22 cellular contexts compared by ENCODE assay signal in the genomic region with DNA sequence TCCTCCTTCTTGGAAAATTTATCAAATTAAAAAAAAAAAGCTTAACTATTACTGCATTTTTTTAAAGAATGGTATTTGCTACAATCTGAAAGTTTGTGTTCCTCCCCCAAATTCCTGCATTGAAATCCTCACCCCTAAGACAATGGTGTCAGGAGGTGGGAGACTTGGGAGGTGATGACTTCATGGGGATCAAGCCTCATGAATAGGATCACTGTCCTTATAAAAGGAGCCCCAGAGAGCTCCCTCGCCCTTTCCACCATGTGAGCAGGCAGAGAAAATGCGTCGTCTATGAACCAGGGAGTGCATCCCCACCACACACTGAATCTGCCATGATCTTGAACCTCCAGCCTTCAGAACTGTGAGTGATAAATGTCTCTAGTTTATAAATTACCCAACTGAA. TPM values are rescaled to one million over a fixed set of nuclear protein-coding genes. Genes with fewer than 3 reads are reported as not detected.
DNase-seq lines count a peak whose midpoint lies in the region; ATAC-seq, FAIRE-seq and TF ChIP-seq lines count a peak whose summit lies in the region.
"Had no signal": no experiment of that assay in that cellular context is flagged by ENCODE, and none has a peak within 500 bp of the region (broad histone marks: within the 10 kb centered on the region; RNA-seq: fewer than 3 reads in every experiment).

No MANE protein-coding gene starts in this region.

- no peak overlapping the region; the same call in 1 of the 2 replicates for H3K18ac ChIP-seq in H1 (ENCODE audit: extremely low read depth, low read length)
- no peak overlapping the region for H3K18ac ChIP-seq in mesendoderm (ENCODE audit: low read length)

- TF ChIP-seq RAD21 in H1 (IDR thresholded peaks at IDR 0.05 in 1 of 2, conservative IDR thresholded peaks at IDR 0.05 in 1 of 2; ENCODE audit: low read depth in 2 of 2, low read length in 2 of 2) = no peak

- intact Hi-C loops in sciatic nerve (cut with DNase I) (no loop called here), kidney (cut with DNase I) (no loop called here), lower leg skin (cut with DNase I; ENCODE audit: low total_unique reads) (no loop called here)
- intact Hi-C loops in activated CD4-positive, alpha-beta memory T cell treated with anti-CD3 and anti-CD28 coated beads for 36 hours (cut with micrococcal nuclease) = no loop called here

- TF ChIP-seq CTCF in H1 (IDR thresholded peaks at IDR 0.05; ENCODE audit: control extremely low read depth in 1 of 3, insufficient read depth in 1 of 3, low read depth in 1 of 3, low read length in 3 of 3) (no peak), kidney (IDR thresholded peaks at IDR 0.05; ENCODE audit: borderline replicate concordance, extremely low read depth, insufficient read depth) (no peak), lower leg skin (IDR thresholded peaks at IDR 0.05) (no peak)

- H3K79me1 ChIP-seq in H1 (ENCODE audit: low read depth, low read length) (peaks cover 14% of the 10 kb centered on the region), mesendoderm (ENCODE audit: low read length) (peaks cover 20% of the 10 kb centered on the region)

- no peak overlapping the region for H3K27ac Mint-ChIP-seq in activated CD4-positive, alpha-beta memory T cell treated with anti-CD3 and anti-CD28 coated beads for 36 hours

- H2AK5ac ChIP-seq in H1 (ENCODE audit: low read depth, low read length) (no peak overlapping the region; the same call in 1 of the 2 replicates), mesendoderm (ENCODE audit: low read length) (no peak overlapping the region)

- peaks cover 0 to 85% of the 10 kb centered on the region in 2 experiments for H3K79me2 ChIP-seq in H1 (ENCODE audit: control insufficient read depth in 1 of 2, insufficient read depth in 2 of 2, low read length in 2 of 2)
- H3K79me2 ChIP-seq in mesendoderm (ENCODE audit: control insufficient read depth, insufficient read depth, low read length) = peaks cover 14% of the 10 kb centered on the region

- H3K27ac ChIP-seq in HUES48 (ENCODE audit: low read depth, low read length) (peak overlapping the region; percentile 67), H1 (ENCODE audit: low read depth, low read length) (no peak overlapping the region), mesendoderm (ENCODE audit: low read depth, low read length) (no peak overlapping the region), kidney (ENCODE audit: low read depth in 2 of 2, low read length in 2 of 2) (no peak overlapping the region)
- H3K27ac ChIP-seq: C4-2B, PC-9, RWPE1 had no signal

- H3K4me1 ChIP-seq in HUES48 (ENCODE audit: control insufficient read depth, insufficient read depth, low read length) = peaks cover 12% of the 10 kb centered on the region; the same call in 1 of the 2 replicates
- H3K4me1 ChIP-seq in H1 (replicated peaks in 1 of 4; ENCODE audit: control insufficient read depth in 3 of 4, insufficient read depth in 4 of 4, low read length in 3 of 4) = peaks cover 0 to 10% (median 2%) of the 10 kb centered on the region in 4 experiments; a peak in 4 of 7 replicates
- peaks cover 2% of the 10 kb centered on the region for H3K4me1 ChIP-seq in mesendoderm (ENCODE audit: control insufficient read depth, low read depth, low read length)
- peaks cover 0 to 2% of the 10 kb centered on the region in 2 donors for H3K4me1 ChIP-seq in kidney (ENCODE audit: control insufficient read depth in 1 of 2, insufficient read depth in 1 of 2, low read depth in 1 of 2, low read length in 2 of 2)

- no peak overlapping the region for H3K4me3 Mint-ChIP-seq in activated CD4-positive, alpha-beta memory T cell treated with anti-CD3 and anti-CD28 coated beads for 36 hours
- H3K4me3 Mint-ChIP-seq: IgD-negative memory B cell had no signal

- H2BK20ac ChIP-seq in H1 (ENCODE audit: low read length) = no peak overlapping the region

- 66% methylated on average over 3 of the region's 3 CpGs; no CpG with 5 or more reads in 1 of the 2 experiments for WGBS in H1 (ENCODE audit: extremely low coverage in 1 of 2, insufficient coverage in 1 of 2, insufficient read length in 1 of 2, insufficient replicate concordance in 2 of 2, low coverage in 1 of 2, low lambda C conversion rate in 2 of 2, missing lambda C conversion rate in 1 of 2), 2 experiments
- no CpG with 5 or more reads among the region's 3 CpGs for WGBS in mesendoderm (ENCODE audit: extremely low coverage, insufficient coverage, low lambda C conversion rate)
- WGBS in lower leg skin, 2 donors = 81 to 87% methylated on average over 3 of the region's 3 CpGs

- no peaks in the 10 kb centered on the region for H3K23me2 ChIP-seq in H1 (ENCODE audit: low read depth, low read length)

- H2BK5ac ChIP-seq in H1 (ENCODE audit: low read depth, low read length) (peak overlapping the region; percentile 35; the same call in 1 of the 2 replicates), mesendoderm (ENCODE audit: low read length) (no peak overlapping the region)

- H3K4me3 ChIP-seq in HUES48 (ENCODE audit: low read depth, low read length) (no peak overlapping the region), H1 (ENCODE audit: extremely low read depth in 1 of 4, insufficient read depth in 2 of 4, low read depth in 3 of 4, low read length in 4 of 4) (no peak overlapping the region), mesendoderm (ENCODE audit: low read length) (no peak overlapping the region), kidney (ENCODE audit: low read length in 2 of 2) (no peak overlapping the region), lower leg skin (ENCODE audit: low read depth, poor library complexity, severe bottlenecking) (no peak overlapping the region)
- H3K4me3 ChIP-seq: PC-9 had no signal

- POLR2A ChIA-PET in H1 (lab: Charles Lee; ENCODE audit: partially characterized antibody) = no interaction called here
- POLR2A ChIA-PET in activated CD4-positive, alpha-beta memory T cell treated with anti-CD3 and anti-CD28 coated beads for 36 hours (lab: Charles Lee) = no interaction called here

- no peaks in the 10 kb centered on the region for H3K4me1 Mint-ChIP-seq in activated CD4-positive, alpha-beta memory T cell treated with anti-CD3 and anti-CD28 coated beads for 36 hours (ENCODE audit: low read depth)

- H3K4me2 ChIP-seq in H1 (ENCODE audit: insufficient read depth in 1 of 2, low read depth in 2 of 2, low read length in 2 of 2) (peak overlapping the region in 1 of 2 experiments; percentile 9; a peak in 1 of 4 replicates), mesendoderm (ENCODE audit: low read length) (no peak overlapping the region)
- H3K4me2 ChIP-seq: PC-9 had no signal

- no peak overlapping the region for H4K91ac ChIP-seq in H1 (replicated peaks; ENCODE audit: insufficient read length, low read length)

- FAIRE-seq in H1 (lab: Jason Lieb, UNC) = peak; percentile 84
- FAIRE-seq in kidney (lab: Jason Lieb, UNC) = no peak
- FAIRE-seq: H54 had no signal

- DNase-seq in H1 (ENCODE audit: low read depth in 1 of 2, low spot score in 2 of 2) = no peak
- peak; percentile 67 for DNase-seq in mesendoderm
- DNase-seq in sciatic nerve (ENCODE audit: low spot score) = no peak
- no peak for DNase-seq in kidney
- DNase-seq in lower leg skin (ENCODE audit: low spot score in 2 of 2) = no peak
- no peak for DNase-seq in GF-D8 (lab: John Stamatoyannopoulos, UW)
- no peak for DNase-seq in activated CD4-positive, alpha-beta memory T cell treated with anti-CD3 and anti-CD28 coated beads for 36 hours
- DNase-seq: AML-193, DMS 273 treated with DMSO at 0.1 percent for 48 hours, DND-41, NCI-H1092 treated with DMSO at 0.1 percent for 48 hours, NCI-H146, NCI-H2029 treated with DMSO at 0.1 percent for 48 hours, NCI-H2171, NCI-H526, PC-9, SIG-M5 had no signal

- no peak overlapping the region for H4K8ac ChIP-seq in H1 (ENCODE audit: extremely low read depth, insufficient read depth, low read length)
- H4K8ac ChIP-seq in mesendoderm (ENCODE audit: low read depth, low read length) = no peak overlapping the region

- CTCF ChIA-PET in H1 (lab: Charles Lee; ENCODE audit: partially characterized antibody) = no interaction called here
- CTCF ChIA-PET in activated CD4-positive, alpha-beta memory T cell treated with anti-CD3 and anti-CD28 coated beads for 36 hours (lab: Charles Lee) = no interaction called here

- H3K9me3 Mint-ChIP-seq in activated CD4-positive, alpha-beta memory T cell treated with anti-CD3 and anti-CD28 coated beads for 36 hours = peaks cover 5% of the 10 kb centered on the region

- no peaks in the 10 kb centered on the region for H3K27me3 ChIP-seq in HUES48 (ENCODE audit: control insufficient read depth, insufficient read depth, low read length)
- H3K27me3 ChIP-seq in H1 (replicated peaks in 1 of 4; ENCODE audit: control insufficient read depth in 3 of 4, extremely low read depth in 1 of 4, insufficient read depth in 3 of 4, low read length in 3 of 4) = no peaks in the 10 kb centered on the region; a peak in 1 of 7 replicates
- H3K27me3 ChIP-seq in mesendoderm (ENCODE audit: insufficient read depth, low read length, poor library complexity) = no peaks in the 10 kb centered on the region

- H2BK120ac ChIP-seq in H1 (replicated peaks; ENCODE audit: low read depth, low read length) (no peak overlapping the region), mesendoderm (ENCODE audit: low read depth, low read length) (no peak overlapping the region)

- no peaks in the 10 kb centered on the region; the same call in 1 of the 2 replicates for H3K36me3 ChIP-seq in HUES48 (ENCODE audit: control insufficient read depth, insufficient read depth, low read length)
- H3K36me3 ChIP-seq in H1 (ENCODE audit: control insufficient read depth in 2 of 4, insufficient read depth in 4 of 4, low read length in 3 of 4) = peaks cover 0 to 32% (median 10%) of the 10 kb centered on the region in 4 experiments; a peak in 4 of 8 replicates
- no peaks in the 10 kb centered on the region for H3K36me3 ChIP-seq in mesendoderm (ENCODE audit: control insufficient read depth, insufficient read depth, low read length)
- H3K36me3 ChIP-seq in kidney (ENCODE audit: control insufficient read depth in 1 of 2, insufficient read depth in 2 of 2, low read length in 2 of 2) = peaks cover 0 to 2% of the 10 kb centered on the region in 2 donors

- H3K9ac ChIP-seq in HUES48 (ENCODE audit: low read depth, low read length) (no peak overlapping the region), H1 (replicated peaks in 1 of 4; ENCODE audit: extremely low read depth in 1 of 4, low read depth in 3 of 4, low read length in 3 of 4) (no peak overlapping the region), mesendoderm (ENCODE audit: low read length) (no peak overlapping the region), kidney (ENCODE audit: low read length in 2 of 2) (no peak overlapping the region)

- H3K27me3 Mint-ChIP-seq in activated CD4-positive, alpha-beta memory T cell treated with anti-CD3 and anti-CD28 coated beads for 36 hours = no peaks in the 10 kb centered on the region
- H3K27me3 Mint-ChIP-seq: IgD-negative memory B cell had no signal

- no peaks in the 10 kb centered on the region for H4K20me1 ChIP-seq in H1 (replicated peaks in 1 of 2; ENCODE audit: control insufficient read depth in 1 of 2, insufficient read depth in 2 of 2, low read length in 2 of 2)

- H2BK15ac ChIP-seq in H1 (ENCODE audit: low read length) (no peak overlapping the region), mesendoderm (replicated peaks; ENCODE audit: low read depth) (no peak overlapping the region)

- no peak overlapping the region for H4K5ac ChIP-seq in H1 (ENCODE audit: insufficient read length, low read depth, low read length)
- H4K5ac ChIP-seq in mesendoderm (ENCODE audit: low read length) = no peak overlapping the region

- no peak for TF ChIP-seq EP300 in H1 (IDR thresholded peaks at IDR 0.05; ENCODE audit: borderline replicate concordance in 1 of 2, low read depth in 2 of 2, low read length in 2 of 2)

- peaks cover 5% of the 10 kb centered on the region for H3K36me3 Mint-ChIP-seq in activated CD4-positive, alpha-beta memory T cell treated with anti-CD3 and anti-CD28 coated beads for 36 hours

- peak overlapping the region; percentile 20; the same call in 1 of the 2 replicates for H2BK12ac ChIP-seq in H1 (ENCODE audit: low read depth, low read length)

- H3K4ac ChIP-seq in H1 (replicated peaks; ENCODE audit: insufficient read length, low read depth, low read length) (no peak overlapping the region), mesendoderm (ENCODE audit: low read depth, low read length) (no peak overlapping the region)

- no peak overlapping the region for H2AFZ ChIP-seq in H1 (ENCODE audit: low read length)
- H2AFZ ChIP-seq: PC-9 had no signal

- TF ChIP-seq POLR2A in H1 (IDR thresholded peaks at IDR 0.05; ENCODE audit: control extremely low read depth in 1 of 2, low read depth in 2 of 2, low read length in 2 of 2) (no peak; a peak in 1 of 3 replicates), lower leg skin (IDR thresholded peaks at IDR 0.05) (no peak)

- no peak overlapping the region for H3K14ac ChIP-seq in H1 (ENCODE audit: insufficient read length)

- peak; percentile 78 for ATAC-seq in sciatic nerve

- H3K23ac ChIP-seq in H1 (ENCODE audit: insufficient read length) (no peak overlapping the region), mesendoderm (ENCODE audit: low read length) (no peak overlapping the region)

- H3K9me3 ChIP-seq in HUES48 (ENCODE audit: control insufficient read depth, insufficient read depth, low read length) (peaks cover 30% of the 10 kb centered on the region), H1 (ENCODE audit: insufficient read depth in 2 of 2, low read depth in 1 of 2, low read length in 1 of 2) (peaks cover 30 to 38% of the 10 kb centered on the region in 2 experiments), kidney (ENCODE audit: control insufficient read depth in 1 of 2, low read length in 2 of 2) (no peaks in the 10 kb centered on the region)

- H3K56ac ChIP-seq in H1 (replicated peaks; ENCODE audit: insufficient read length, low read depth, low read length) = no peak overlapping the region
- H3K56ac ChIP-seq in mesendoderm (ENCODE audit: low read length) = no peak overlapping the region

RNA-seq across cellular contexts. Expression of gene DHRSX, which starts 38.0 kb away (rescaled TPM):
- 29.1 and 35.1 TPM in 2 replicates for total RNA-seq in H1 (2021; fragmentation: NEBNext Ultra II Directional; extraction: Animal tissue kit (Norgen Biotek cat#: 25700))
- polyA plus RNA-seq in H1 (2011; rRNA removed) = 43.4 and 46.8 TPM in 2 replicates
- 36.5 TPM for polyA plus RNA-seq in H1 (2011; cell fraction: cytosol; rRNA removed)
- 54.8 TPM for polyA plus RNA-seq in H1 (2011; cell fraction: nucleus; rRNA removed)
- polyA plus RNA-seq in H1 (2012, experiment 1 of 2) = 29.2 to 34.0 TPM (median 33.8 TPM) in 4 replicates
- polyA plus RNA-seq in H1 (2012, experiment 2 of 2) = 30.9 TPM
- polyA plus RNA-seq in H1 (2013, experiment 1 of 2) = 22.1 TPM
- 23.6 TPM for polyA plus RNA-seq in H1 (2013, experiment 2 of 2)
- 51.6 and 57.5 TPM in 2 replicates for polyA minus RNA-seq in H1 (2011; rRNA and poly(A)+ RNA removed)
- 15.0 TPM for polyA minus RNA-seq in H1 (2011; cell fraction: cytosol; rRNA and poly(A)+ RNA removed)
- 45.8 TPM for polyA minus RNA-seq in H1 (2011; cell fraction: nucleus; rRNA and poly(A)+ RNA removed)
- polyA plus RNA-seq in mesendoderm (2013, experiment 1 of 2) = 15.7 TPM
- polyA plus RNA-seq in mesendoderm (2013, experiment 2 of 2) = 15.1 TPM
- total RNA-seq in sciatic nerve = 26.7 TPM
- 26.4 TPM for total RNA-seq in kidney
- polyA plus RNA-seq in kidney (ENCODE audit: insufficient read depth, low read depth, low replicate concordance) = 30.0 TPM
- total RNA-seq in lower leg skin = 10 to 100 TPM; 10.9 to 21.7 (median 16.2) TPM
- 10 to 100 TPM; 20.7 to 21.3 TPM for total RNA-seq in activated CD4-positive, alpha-beta memory T cell treated with anti-CD3 and anti-CD28 coated beads for 36 hours

RNA-seq across cellular contexts. Expression of gene ZBED1, which starts 38.0 kb away (rescaled TPM):
- 45.8 and 46.4 TPM in 2 replicates for total RNA-seq in H1 (2021; fragmentation: NEBNext Ultra II Directional; extraction: Animal tissue kit (Norgen Biotek cat#: 25700))
- 28.5 and 41.4 TPM in 2 replicates for polyA plus RNA-seq in H1 (2011; rRNA removed)
- 33.4 TPM for polyA plus RNA-seq in H1 (2011; cell fraction: cytosol; rRNA removed)
- polyA plus RNA-seq in H1 (2011; cell fraction: nucleus; rRNA removed) = 34.7 TPM
- polyA plus RNA-seq in H1 (2012, experiment 1 of 2) = 23.6 to 30.7 TPM (median 29.1 TPM) in 4 replicates
- 29.3 TPM for polyA plus RNA-seq in H1 (2012, experiment 2 of 2)
- 19.5 TPM for polyA plus RNA-seq in H1 (2013, experiment 1 of 2)
- polyA plus RNA-seq in H1 (2013, experiment 2 of 2) = 17.9 TPM
- polyA minus RNA-seq in H1 (2011; rRNA and poly(A)+ RNA removed) = 29.9 and 30.2 TPM in 2 replicates
- 40.1 TPM for polyA minus RNA-seq in H1 (2011; cell fraction: cytosol; rRNA and poly(A)+ RNA removed)
- 31.7 TPM for polyA minus RNA-seq in H1 (2011; cell fraction: nucleus; rRNA and poly(A)+ RNA removed)
- 19.3 TPM for polyA plus RNA-seq in mesendoderm (2013, experiment 1 of 2)
- polyA plus RNA-seq in mesendoderm (2013, experiment 2 of 2) = 17.8 TPM
- total RNA-seq in sciatic nerve = 34.6 TPM
- total RNA-seq in kidney = 40.7 TPM
- polyA plus RNA-seq in kidney (ENCODE audit: insufficient read depth, low read depth, low replicate concordance) = 20.6 TPM
- 10 to 100 TPM; 42.4 to 76.4 (median 56.5) TPM for total RNA-seq in lower leg skin
- 10 to 100 TPM; 22.5 to 25.3 TPM for total RNA-seq in activated CD4-positive, alpha-beta memory T cell treated with anti-CD3 and anti-CD28 coated beads for 36 hours
